In the genomic region with DNA sequence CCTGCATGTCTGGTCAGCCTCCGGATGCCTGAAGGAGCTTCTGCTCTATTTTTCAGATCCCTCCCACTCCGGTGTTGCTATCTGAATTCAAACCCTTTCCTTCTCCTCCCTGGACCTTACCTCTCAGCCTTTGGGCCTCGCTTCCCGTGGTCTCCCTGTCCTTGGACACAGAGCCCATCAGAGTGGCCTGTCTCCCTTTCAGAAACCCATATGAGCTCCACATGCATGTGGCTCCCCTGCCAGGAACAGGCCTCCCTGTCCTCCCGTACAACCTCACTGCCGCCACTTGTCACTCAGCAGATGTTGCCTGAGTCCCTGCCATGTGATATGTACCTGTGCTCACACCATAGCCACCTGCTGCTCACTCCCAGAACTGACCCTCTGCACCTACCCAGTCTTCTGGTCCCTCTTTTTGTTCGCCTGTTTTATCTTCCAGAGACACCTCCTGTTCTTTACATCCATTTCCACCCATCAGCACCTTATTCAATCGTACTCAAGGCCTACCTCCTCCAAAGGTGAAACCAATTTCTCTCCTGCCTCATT, we compare ENCODE assay signal across 28 cellular contexts.
A peak's percentile ranks its signal among the peaks of the same experiment; 100 is the strongest.
DNase-seq lines count a peak whose midpoint lies in the region; ATAC-seq, FAIRE-seq and TF ChIP-seq lines count a peak whose summit lies in the region.
"Had no signal": no experiment of that assay in that cellular context is flagged by ENCODE, and none has a peak within 500 bp of the region (broad histone marks: within the 10 kb centered on the region; RNA-seq: fewer than 3 reads in every experiment).

No MANE protein-coding gene starts in this region.

- H3K4me3 ChIP-seq in BLaER1: no peak overlapping the region
- H3K4me3 ChIP-seq in brain microvascular endothelial cell (ENCODE audit: low read depth, low read length): no peak overlapping the region
- H3K4me3 ChIP-seq in neuronal stem cell (ENCODE audit: low read length in 2 of 2): no peak overlapping the region
- no peak overlapping the region for H3K4me3 ChIP-seq in small intestine (ENCODE audit: low read depth in 1 of 2, low read length in 2 of 2)
- H3K4me3 ChIP-seq: skin epidermis, transverse colon had no signal

- H3K36me3 Mint-ChIP-seq in activated CD8-positive, alpha-beta memory T cell treated with anti-CD3 and anti-CD28 coated beads, Interleukin-2, amount 10 ng/mL, durations not matched to agents 7 days and 5 days: peaks cover 4% of the 10 kb centered on the region
- H3K36me3 Mint-ChIP-seq: activated naive CD4-positive, alpha-beta T cell treated with anti-CD3 and anti-CD28 coated beads, Interleukin-2, amount 10 ng/mL, durations not matched to agents 7 days and 5 days had no signal

- peak overlapping the region; percentile 84 for H3K4ac ChIP-seq in neuronal stem cell (ENCODE audit: low read length)

- H2AK5ac ChIP-seq in neuronal stem cell (ENCODE audit: low read depth, low read length): no peak overlapping the region

- no peaks in the 10 kb centered on the region for H3K27me3 Mint-ChIP-seq in activated CD8-positive, alpha-beta memory T cell treated with anti-CD3 and anti-CD28 coated beads, Interleukin-2, amount 10 ng/mL, durations not matched to agents 7 days and 5 days
- H3K27me3 Mint-ChIP-seq: activated naive CD4-positive, alpha-beta T cell treated with anti-CD3 and anti-CD28 coated beads, Interleukin-2, amount 10 ng/mL, durations not matched to agents 7 days and 5 days; stimulated activated naive CD8-positive, alpha-beta T cell treated with anti-CD3 and anti-CD28 coated beads, Interleukin-15, Interleukin-2, amounts not matched to agents 100 ng/mL and 50 ng/mL, for 24 hours; T-cell had no signal

- CTCF ChIA-PET in activated CD8-positive, alpha-beta memory T cell treated with anti-CD3 and anti-CD28 coated beads, Interleukin-2, amount 10 ng/mL, durations not matched to agents 7 days and 5 days (lab: Charles Lee): no interaction called here

- H2BK12ac ChIP-seq in neuronal stem cell (ENCODE audit: low read length): no peak overlapping the region

- H4K8ac ChIP-seq in neuronal stem cell (ENCODE audit: low read depth, low read length): no peak overlapping the region

- H3K4me1 Mint-ChIP-seq in activated CD8-positive, alpha-beta memory T cell treated with anti-CD3 and anti-CD28 coated beads, Interleukin-2, amount 10 ng/mL, durations not matched to agents 7 days and 5 days: no peaks in the 10 kb centered on the region

- 0 out of 2 replicates have a peak overlapping the region, but pooled peaks have one; percentile 18 for H3K27ac ChIP-seq in BLaER1
- no peak overlapping the region for H3K27ac ChIP-seq in brain microvascular endothelial cell
- no peak overlapping the region for H3K27ac ChIP-seq in neuronal stem cell (replicated peaks; ENCODE audit: low read length)
- H3K27ac ChIP-seq in small intestine (ENCODE audit: low read depth in 1 of 2, low read length in 1 of 2): peak overlapping the region in 1 of 2 donors; percentile 8

- no peak overlapping the region for H2AFZ ChIP-seq in neuronal stem cell (ENCODE audit: low read length)

- no peaks in the 10 kb centered on the region for H3K79me1 ChIP-seq in neuronal stem cell (ENCODE audit: low read depth, low read length)

- H2BK5ac ChIP-seq in neuronal stem cell (ENCODE audit: low read length): no peak overlapping the region

- H3K4me2 ChIP-seq in BLaER1 (no peak overlapping the region), neuronal stem cell (ENCODE audit: insufficient read depth, low read length, poor library complexity, severe bottlenecking) (no peak overlapping the region)

- peak overlapping the region; percentile 69 for H2BK120ac ChIP-seq in neuronal stem cell (ENCODE audit: low read depth, low read length)

- H3K27ac Mint-ChIP-seq in activated CD8-positive, alpha-beta memory T cell treated with anti-CD3 and anti-CD28 coated beads, Interleukin-2, amount 10 ng/mL, durations not matched to agents 7 days and 5 days: no peak overlapping the region
- H3K27ac Mint-ChIP-seq: activated naive CD4-positive, alpha-beta T cell treated with anti-CD3 and anti-CD28 coated beads, Interleukin-2, amount 10 ng/mL, durations not matched to agents 7 days and 5 days; activated T-cell treated with anti-CD3 and anti-CD28 coated beads, Interleukin-2, amount 50 U/mL, for 72 hours; stimulated activated naive CD8-positive, alpha-beta T cell treated with anti-CD3 and anti-CD28 coated beads, Interleukin-15, Interleukin-2, amounts not matched to agents 100 ng/mL and 50 ng/mL, for 24 hours; T-cell had no signal

- peak; percentile 8 for TF ChIP-seq CTCF in brain microvascular endothelial cell (IDR thresholded peaks at IDR 0.05; ENCODE audit: low read depth, low read length, missing control alignments)

- H3K9ac ChIP-seq in BLaER1: no peak overlapping the region
- no peak overlapping the region for H3K9ac ChIP-seq in neuronal stem cell (ENCODE audit: low read depth, low read length, poor library complexity)

- H3K14ac ChIP-seq in neuronal stem cell (ENCODE audit: low read length): no peak overlapping the region

- H4K20me1 ChIP-seq in BLaER1: no peaks in the 10 kb centered on the region

- no peak overlapping the region for H3K4me3 Mint-ChIP-seq in activated CD8-positive, alpha-beta memory T cell treated with anti-CD3 and anti-CD28 coated beads, Interleukin-2, amount 10 ng/mL, durations not matched to agents 7 days and 5 days
- H3K4me3 Mint-ChIP-seq: activated naive CD4-positive, alpha-beta T cell treated with anti-CD3 and anti-CD28 coated beads, Interleukin-2, amount 10 ng/mL, durations not matched to agents 7 days and 5 days; activated T-cell treated with anti-CD3 and anti-CD28 coated beads, Interleukin-2, amount 50 U/mL, for 72 hours; neural crest cell; stimulated activated naive CD8-positive, alpha-beta T cell treated with anti-CD3 and anti-CD28 coated beads, Interleukin-15, Interleukin-2, amounts not matched to agents 100 ng/mL and 50 ng/mL, for 24 hours; T-cell had no signal

- H3K18ac ChIP-seq in neuronal stem cell (ENCODE audit: low read length): peak overlapping the region; percentile 53

- WGBS in neuronal stem cell (ENCODE audit: extremely low coverage in 2 of 2, insufficient read length in 2 of 2, insufficient replicate concordance in 1 of 2), 2 donors: no CpG with 5 or more reads among the region's 8 CpGs
- WGBS in small intestine, 3 donors: 72 to 88% (median 88%) methylated on average over 8 of the region's 8 CpGs

- no peak overlapping the region for H3K23ac ChIP-seq in neuronal stem cell (ENCODE audit: low read depth, low read length, poor library complexity)

- DNase-seq in HT-29 (ENCODE audit: low spot score) (peak; percentile 44), brain microvascular endothelial cell (no peak), neuronal stem cell (ENCODE audit: low spot score) (no peak), small intestine (no peak), nucleus accumbens (lab: John Stamatoyannopoulos, UW) (no peak)
- no peak for DNase-seq in activated CD8-positive, alpha-beta memory T cell treated with anti-CD3 and anti-CD28 coated beads, Interleukin-2, amount 10 ng/mL, durations not matched to agents 7 days and 5 days
- DNase-seq: ACHN; activated CD4-positive, alpha-beta T cell treated with anti-CD3 and anti-CD28 coated beads for 4 hours; activated naive CD4-positive, alpha-beta T cell treated with anti-CD3 and anti-CD28 coated beads, Interleukin-2, amount 10 ng/mL, durations not matched to agents 7 days and 5 days; activated T-cell treated with anti-CD3 and anti-CD28 coated beads, Interleukin-2, amount 50 U/mL, for 72 hours; amygdala; C1 segment of cervical spinal cord; dermis blood vessel endothelial cell; head of caudate nucleus; NCI-H146; NCI-H2227 treated with DMSO at 0.1 percent for 48 hours; SIG-M5; T-cell; transverse colon had no signal

- ATAC-seq in GM21723 (IDR thresholded peaks at IDR 0.05; ENCODE audit: unreplicated experiment): no peak
- no peak for ATAC-seq in activated CD8-positive, alpha-beta memory T cell treated with anti-CD3 and anti-CD28 coated beads, Interleukin-2, amount 10 ng/mL, durations not matched to agents 7 days and 5 days
- ATAC-seq: activated T-cell treated with anti-CD3 and anti-CD28 coated beads, Interleukin-2, amount 50 U/mL, for 72 hours; left lobe of liver; T-cell had no signal

- peaks cover 2% of the 10 kb centered on the region; the same call in 1 of the 2 replicates for H3K36me3 ChIP-seq in BLaER1
- H3K36me3 ChIP-seq in brain microvascular endothelial cell (replicated peaks): no peaks in the 10 kb centered on the region
- no peaks in the 10 kb centered on the region for H3K36me3 ChIP-seq in neuronal stem cell (replicated peaks in 1 of 2; ENCODE audit: control insufficient read depth in 2 of 2, insufficient read depth in 2 of 2, low read length in 2 of 2)
- H3K36me3 ChIP-seq in small intestine (ENCODE audit: control insufficient read depth in 2 of 2, insufficient read depth in 2 of 2, low read length in 2 of 2): no peaks in the 10 kb centered on the region
- H3K36me3 ChIP-seq: transverse colon had no signal

- peaks cover 59% of the 10 kb centered on the region for H3K4me1 ChIP-seq in BLaER1
- H3K4me1 ChIP-seq in neuronal stem cell (ENCODE audit: control insufficient read depth in 2 of 2, insufficient read depth in 1 of 2, low read depth in 1 of 2, low read length in 2 of 2): peaks cover 13 to 14% of the 10 kb centered on the region in 2 donors
- no peaks in the 10 kb centered on the region for H3K4me1 ChIP-seq in small intestine (ENCODE audit: control insufficient read depth in 2 of 2, insufficient read depth in 1 of 2, low read depth in 1 of 2, low read length in 1 of 2)

- H3K9me3 Mint-ChIP-seq in activated CD8-positive, alpha-beta memory T cell treated with anti-CD3 and anti-CD28 coated beads, Interleukin-2, amount 10 ng/mL, durations not matched to agents 7 days and 5 days (ENCODE audit: low read depth): peaks cover 10% of the 10 kb centered on the region

- H4K91ac ChIP-seq in neuronal stem cell (ENCODE audit: low read depth, low read length, poor library complexity): no peak overlapping the region

- peak overlapping the region; percentile 81 for H2BK15ac ChIP-seq in neuronal stem cell (ENCODE audit: low read length)

- H3K9me3 ChIP-seq in BLaER1 (peaks cover 35% of the 10 kb centered on the region), neuronal stem cell (replicated peaks in 1 of 2; ENCODE audit: control insufficient read depth in 2 of 2, insufficient read depth in 1 of 2, low read depth in 1 of 2, low read length in 2 of 2) (peaks cover 2 to 30% of the 10 kb centered on the region in 2 donors), small intestine (ENCODE audit: control insufficient read depth, low read depth) (no peaks in the 10 kb centered on the region)

- H3K27me3 ChIP-seq in BLaER1: no peaks in the 10 kb centered on the region
- no peaks in the 10 kb centered on the region for H3K27me3 ChIP-seq in brain microvascular endothelial cell (replicated peaks)
- no peaks in the 10 kb centered on the region for H3K27me3 ChIP-seq in neuronal stem cell (ENCODE audit: control insufficient read depth in 3 of 3, insufficient read depth in 3 of 3, low read depth in 1 of 3, low read length in 3 of 3)
- H3K27me3 ChIP-seq in small intestine (ENCODE audit: control insufficient read depth in 2 of 2, insufficient read depth in 2 of 2, low read length in 2 of 2): no peaks in the 10 kb centered on the region
- H3K27me3 ChIP-seq: transverse colon had no signal

- no peak for FAIRE-seq in small intestine (lab: Jason Lieb, UNC)
- FAIRE-seq: D721Med, endothelial cell of umbilical vein, TTC549 had no signal

- in situ Hi-C loops in brain microvascular endothelial cell (cut with HindIII; ENCODE audit: low pct_ligation_motif_present, low sequenced_read_pairs): no loop called here
